ENCODE assay signal across 14 cellular contexts in genomic region chr1:191641420-191642215, GRCh38.
DNase-seq lines count a peak whose midpoint lies in the region; FAIRE-seq and TF ChIP-seq lines count a peak whose summit lies in the region.
"Had no signal": no experiment of that assay in that cellular context is flagged by ENCODE, and none has a peak within 500 bp of the region (broad histone marks: within the 10 kb centered on the region; RNA-seq: fewer than 3 reads in every experiment).

No MANE protein-coding gene starts in this region.

- in situ Hi-C loops in GM13976 (cut with MboI; ENCODE audit: low sequenced_read_pairs, unreplicated experiment): no loop called here

- intact Hi-C loops in PC-9 (cut with micrococcal nuclease; ENCODE audit: unreplicated experiment): no loop called here

- no peaks in the 10 kb centered on the region for H4K20me1 ChIP-seq in PC-9 (ENCODE audit: insufficient read depth)
- no peaks in the 10 kb centered on the region for H4K20me1 ChIP-seq in neural cell (ENCODE audit: insufficient read depth)
- H4K20me1 ChIP-seq: BLaER1 had no signal

- H3K4me1 Mint-ChIP-seq in activated CD4-positive, alpha-beta memory T cell treated with anti-CD3 and anti-CD28 coated beads, Interleukin-2, amount 10 ng/mL, durations not matched to agents 7 days and 5 days: no peaks in the 10 kb centered on the region
- H3K4me1 Mint-ChIP-seq: memory B cell had no signal

- H3K4me2 ChIP-seq in PC-9 (no peak overlapping the region), neural cell (ENCODE audit: low read length) (no peak overlapping the region)
- H3K4me2 ChIP-seq: BLaER1 had no signal

- no peaks in the 10 kb centered on the region for H3K9me3 Mint-ChIP-seq in activated CD4-positive, alpha-beta memory T cell treated with anti-CD3 and anti-CD28 coated beads, Interleukin-2, amount 10 ng/mL, durations not matched to agents 7 days and 5 days
- H3K9me3 Mint-ChIP-seq: T-helper 2 cell treated with Interferon-gamma antibody and Interleukin-4, amounts not matched to agents 5 μg/mL and 100 μg/mL, for 36 hours had no signal

- no peaks in the 10 kb centered on the region for H3K36me3 ChIP-seq in PC-9 (ENCODE audit: low read depth)
- no peaks in the 10 kb centered on the region for H3K36me3 ChIP-seq in bronchial epithelial cell (ENCODE audit: control insufficient read depth, insufficient read depth, low read length)
- no peaks in the 10 kb centered on the region for H3K36me3 ChIP-seq in neural cell (ENCODE audit: insufficient read depth, low read length)
- H3K36me3 ChIP-seq: BLaER1, pancreas had no signal

- H3K9ac ChIP-seq in neural cell (ENCODE audit: low read length): no peak overlapping the region
- H3K9ac ChIP-seq: BLaER1 had no signal

- H3K4me3 Mint-ChIP-seq in activated CD4-positive, alpha-beta memory T cell treated with anti-CD3 and anti-CD28 coated beads, Interleukin-2, amount 10 ng/mL, durations not matched to agents 7 days and 5 days: no peak overlapping the region
- H3K4me3 Mint-ChIP-seq: memory B cell; T-helper 2 cell treated with Interferon-gamma antibody and Interleukin-4, amounts not matched to agents 5 μg/mL and 100 μg/mL, for 36 hours had no signal

- no peak overlapping the region for H3K27ac Mint-ChIP-seq in activated CD4-positive, alpha-beta memory T cell treated with anti-CD3 and anti-CD28 coated beads, Interleukin-2, amount 10 ng/mL, durations not matched to agents 7 days and 5 days
- H3K27ac Mint-ChIP-seq: memory B cell; T-helper 2 cell treated with Interferon-gamma antibody and Interleukin-4, amounts not matched to agents 5 μg/mL and 100 μg/mL, for 36 hours had no signal

- H3K36me3 Mint-ChIP-seq in activated CD4-positive, alpha-beta memory T cell treated with anti-CD3 and anti-CD28 coated beads, Interleukin-2, amount 10 ng/mL, durations not matched to agents 7 days and 5 days (ENCODE audit: low read depth): no peaks in the 10 kb centered on the region
- H3K36me3 Mint-ChIP-seq: memory B cell had no signal

- H3K9me2 ChIP-seq in PC-9 (ENCODE audit: insufficient read depth): peaks cover 4% of the 10 kb centered on the region; the same call in 1 of the 2 replicates
- H3K9me2 ChIP-seq in neural cell (ENCODE audit: insufficient read depth, low read length): no peaks in the 10 kb centered on the region

- no peaks in the 10 kb centered on the region for H3K79me2 ChIP-seq in PC-9 (ENCODE audit: low read depth)
- no peaks in the 10 kb centered on the region for H3K79me2 ChIP-seq in neural cell (replicated peaks; ENCODE audit: insufficient read depth, low read length)

- no peak for TF ChIP-seq RAD21 in neural cell (conservative IDR thresholded peaks at IDR 0.05)

- no peaks in the 10 kb centered on the region for H3K9me3 ChIP-seq in PC-9 (ENCODE audit: insufficient read depth, low read depth)
- no peaks in the 10 kb centered on the region for H3K9me3 ChIP-seq in neural cell (ENCODE audit: low read length)
- H3K9me3 ChIP-seq: BLaER1, pancreas had no signal

- H3F3A ChIP-seq in PC-9 (ENCODE audit: insufficient read depth, low read depth) (no peaks in the 10 kb centered on the region), neural cell (ENCODE audit: insufficient read depth, low read length, poor library complexity, severe bottlenecking) (no peaks in the 10 kb centered on the region)

- FAIRE-seq in bronchial epithelial cell (lab: Jason Lieb, UNC): no peak

- CTCF ChIA-PET in PC-9 (lab: Charles Lee): no interaction called here
- CTCF ChIA-PET in activated CD4-positive, alpha-beta memory T cell treated with anti-CD3 and anti-CD28 coated beads, Interleukin-2, amount 10 ng/mL, durations not matched to agents 7 days and 5 days (lab: Charles Lee): no interaction called here

- no TSS peak for BruUV-seq in PC-9 (replicated peaks; lab: Mats Ljungman, UMichigan)

- H3K4me3 ChIP-seq in PC-9 (no peak overlapping the region), bronchial epithelial cell (ENCODE audit: low read depth, low read length) (no peak overlapping the region), neural cell (ENCODE audit: low read length) (no peak overlapping the region)
- H3K4me3 ChIP-seq: BLaER1, pancreas had no signal

- POLR2A ChIA-PET in PC-9 (lab: Charles Lee; ENCODE audit: unreplicated experiment): no interaction called here
- POLR2A ChIA-PET in activated CD4-positive, alpha-beta memory T cell treated with anti-CD3 and anti-CD28 coated beads, Interleukin-2, amount 10 ng/mL, durations not matched to agents 7 days and 5 days (lab: Charles Lee): no interaction called here

- H2AFZ ChIP-seq in PC-9: peak overlapping the region; percentile 46; the same call in 1 of the 2 replicates
- H2AFZ ChIP-seq in neural cell (ENCODE audit: low read depth, low read length): no peak overlapping the region

- H3K27ac ChIP-seq in PC-9 (no peak overlapping the region), neural cell (ENCODE audit: low read length) (no peak overlapping the region), caudate nucleus (ENCODE audit: low read depth, low read length) (no peak overlapping the region)
- H3K27ac ChIP-seq: BLaER1, pancreas had no signal

- peak; percentile 38 for DNase-seq in EL
- no peak for DNase-seq in PC-9
- peak; percentile 13 for DNase-seq in bronchial epithelial cell (ENCODE audit: low read depth)
- no peak for DNase-seq in stimulated activated naive CD4-positive, alpha-beta T cell (lab: John Stamatoyannopoulos, UW)
- no peak for DNase-seq in activated CD4-positive, alpha-beta memory T cell treated with anti-CD3 and anti-CD28 coated beads, Interleukin-2, amount 10 ng/mL, durations not matched to agents 7 days and 5 days
- DNase-seq in caudate nucleus (lab: John Stamatoyannopoulos, UW): no peak
- no peak for DNase-seq in GM13976 (ENCODE audit: low spot score)
- DNase-seq: activated CD4-positive, alpha-beta T cell treated with anti-CD3 and anti-CD28 coated beads, Interleukin-2, amount 50 U/mL, for 48 hours; NCI-H226; pancreas had no signal

- TF ChIP-seq EP300 in neural cell (conservative IDR thresholded peaks at IDR 0.05; ENCODE audit: poor library complexity, severe bottlenecking): peak; percentile 40

- no peak for TF ChIP-seq CTCF in PC-9 (conservative IDR thresholded peaks at IDR 0.05)
- TF ChIP-seq CTCF in bronchial epithelial cell (IDR thresholded peaks at IDR 0.05; ENCODE audit: insufficient read depth, low read length, severe bottlenecking): no peak
- no peak for TF ChIP-seq CTCF in neural cell (IDR thresholded peaks at IDR 0.05; ENCODE audit: poor library complexity, severe bottlenecking)
- no peak for TF ChIP-seq CTCF in GM13976 (IDR thresholded peaks at IDR 0.05; ENCODE audit: borderline replicate concordance, control extremely low read depth, extremely low read depth, insufficient read depth, missing control alignments)

- no peaks in the 10 kb centered on the region for H3K27me3 Mint-ChIP-seq in activated CD4-positive, alpha-beta memory T cell treated with anti-CD3 and anti-CD28 coated beads, Interleukin-2, amount 10 ng/mL, durations not matched to agents 7 days and 5 days
- H3K27me3 Mint-ChIP-seq: memory B cell had no signal

- no peaks in the 10 kb centered on the region for H3K4me1 ChIP-seq in PC-9 (replicated peaks; ENCODE audit: insufficient read depth)
- H3K4me1 ChIP-seq: BLaER1, pancreas had no signal

- no peaks in the 10 kb centered on the region for H3K27me3 ChIP-seq in PC-9 (ENCODE audit: insufficient read depth, low read depth)
- no peaks in the 10 kb centered on the region for H3K27me3 ChIP-seq in bronchial epithelial cell (ENCODE audit: control insufficient read depth, insufficient read depth, low read length)
- H3K27me3 ChIP-seq in neural cell (ENCODE audit: insufficient read depth, low read depth, low read length): no peaks in the 10 kb centered on the region
- H3K27me3 ChIP-seq: BLaER1, pancreas had no signal

TF ChIP-seq in neural cell, 6 proteins besides CTCF, POLR2A, EP300 and RAD21:
- TF ChIP-seq POLR2AphosphoS5 (IDR thresholded peaks at IDR 0.05): no peak
- no peak for TF ChIP-seq EZH2 (IDR thresholded peaks at IDR 0.05; ENCODE audit: borderline replicate concordance, insufficient read depth, low read length, poor library complexity, severe bottlenecking)
- TF ChIP-seq REST (IDR thresholded peaks at IDR 0.05; ENCODE audit: borderline replicate concordance): no peak
- no peak for TF ChIP-seq MXI1 (conservative IDR thresholded peaks at IDR 0.05; ENCODE audit: poor library complexity, severe bottlenecking)
- TF ChIP-seq TAF1 (IDR thresholded peaks at IDR 0.05; ENCODE audit: low read depth): no peak

Comparison
In these comparisons a context has a peak if more than half of its experiments do, and no peak if none do; other contexts are left out.
1. DNase-seq: peak in EL (single experiment) and bronchial epithelial cell (single experiment); none in PC-9 (0 of 2), stimulated activated naive CD4-positive, alpha-beta T cell (0 of 6), activated CD4-positive, alpha-beta memory T cell treated with anti-CD3 and anti-CD28 coated beads, Interleukin-2, amount 10 ng/mL, durations not matched to agents 7 days and 5 days (single experiment), caudate nucleus (0 of 61) and GM13976 (single experiment).